Comparison of ENCODE assay signal across 34 cellular contexts in genomic region chr7:106936236-106936635, GRCh38.
"Had no signal": no experiment of that assay in that cellular context is flagged by ENCODE, and none has a peak within 500 bp of the region (broad histone marks: within the 10 kb centered on the region; RNA-seq: fewer than 3 reads in every experiment).

No MANE protein-coding gene starts in this region.

- DNase-seq: Karpas-422, Kasumi-1, MM.1S, MV-4-11, NCI-H1048, NCI-H1092, NCI-H1092 treated with DMSO at 0.1 percent for 48 hours, NCI-H1105, NCI-H1105 treated with DMSO at 0.1 percent for 48 hours, NCI-H1417, NCI-H1417 treated with DMSO at 0.1 percent for 48 hours, NCI-H1436, NCI-H1436 treated with DMSO at 0.1 percent for 48 hours, NCI-H146, NCI-H1694, NCI-H1694 treated with DMSO at 0.1 percent for 48 hours, NCI-H187, NCI-H187 treated with DMSO at 0.1 percent for 48 hours, NCI-H2029, NCI-H2029 treated with DMSO at 0.1 percent for 48 hours, NCI-H2081, NCI-H2081 treated with DMSO at 0.1 percent for 48 hours, NCI-H2107, NCI-H2171, NCI-H2171 treated with DMSO at 0.1 percent for 48 hours, NCI-H2227 treated with DMSO at 0.1 percent for 48 hours, NCI-H345, NCI-H446, NCI-H446 treated with DMSO at 0.1 percent for 48 hours, NCI-H510A, NCI-H510A treated with DMSO at 0.1 percent for 48 hours, NCI-H524, NCI-H524 treated with DMSO at 0.1 percent for 48 hours had no signal

- H3K36me3 ChIP-seq: MG63 had no signal

- H3K27me3 ChIP-seq: MG63 had no signal

- H3K4me3 ChIP-seq: MG63 had no signal

- H3K9me3 ChIP-seq: MG63 had no signal
